Comparison of ENCODE assay signal across 8 cellular contexts in the genomic region with DNA sequence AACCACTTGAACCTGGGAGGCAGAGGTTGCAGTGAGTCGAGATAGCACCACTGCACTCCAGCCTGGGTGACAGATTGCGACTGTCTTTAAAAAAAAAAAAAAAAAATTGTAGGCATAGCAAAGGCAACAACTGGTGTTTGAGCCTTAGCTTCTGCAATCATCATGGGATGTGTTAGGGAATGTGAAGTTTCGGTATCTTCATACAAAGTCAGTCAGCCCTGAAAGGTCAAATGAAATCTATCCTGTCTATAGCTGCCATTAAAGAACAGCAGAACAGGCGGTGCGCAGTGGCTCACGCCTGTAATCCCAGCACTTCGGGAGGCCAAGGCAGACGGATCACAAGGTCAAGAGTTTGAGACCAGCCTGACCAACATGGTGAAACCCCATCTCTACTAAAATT. TPM values are rescaled to one million over a fixed set of nuclear protein-coding genes. Genes with fewer than 3 reads are reported as not detected.
DNase-seq lines count a peak whose midpoint lies in the region; ATAC-seq and TF ChIP-seq lines count a peak whose summit lies in the region.
"Not testable (repeated sequence)": the region's sequence is repeated elsewhere in the genome, so short reads cannot be mapped to it uniquely, and the experiment has no call there.

No MANE protein-coding gene starts in this region.

- H3K27ac Mint-ChIP-seq in T-helper 17 cell: peak overlapping the region; percentile 67
- H3K27ac Mint-ChIP-seq in activated T-helper 1 cell treated with anti-CD3 and anti-CD28 coated beads, Interleukin-12 subunit alpha, Interleukin-12 subunit beta, Interleukin-2, Interleukin-4 antibody, amounts not matched to agents 30 ng/mL and 10 ng/mL and 1 ng/mL, durations not matched to agents 14 hours and 24 hours and 36 hours: peak overlapping the region; percentile 23
- not testable (repeated sequence) for H3K27ac Mint-ChIP-seq in central memory CD8-positive, alpha-beta T cell (ENCODE audit: low read depth)
- H3K27ac Mint-ChIP-seq in stimulated activated naive CD8-positive, alpha-beta T cell treated with anti-CD3 and anti-CD28 coated beads, Interleukin-15, Interleukin-2, amounts not matched to agents 100 ng/mL and 50 ng/mL, for 24 hours: peak overlapping the region; percentile 49

- TF ChIP-seq CTCF in psoas muscle (IDR thresholded peaks at IDR 0.05): not testable (repeated sequence)

- peaks cover 4 to 23% of the 10 kb centered on the region in 2 donors for H3K36me3 ChIP-seq in psoas muscle (ENCODE audit: insufficient read depth in 1 of 2, low read depth in 1 of 2)

- H3K4me1 Mint-ChIP-seq in T-helper 17 cell: peaks cover 28% of the 10 kb centered on the region
- H3K4me1 Mint-ChIP-seq in activated T-helper 1 cell treated with anti-CD3 and anti-CD28 coated beads, Interleukin-12 subunit alpha, Interleukin-12 subunit beta, Interleukin-2, Interleukin-4 antibody, amounts not matched to agents 30 ng/mL and 10 ng/mL and 1 ng/mL, durations not matched to agents 14 hours and 24 hours and 36 hours (ENCODE audit: low read depth): peaks cover 27% of the 10 kb centered on the region
- H3K4me1 Mint-ChIP-seq in central memory CD8-positive, alpha-beta T cell: peaks cover 44% of the 10 kb centered on the region
- H3K4me1 Mint-ChIP-seq in stimulated activated naive CD8-positive, alpha-beta T cell treated with anti-CD3 and anti-CD28 coated beads, Interleukin-15, Interleukin-2, amounts not matched to agents 100 ng/mL and 50 ng/mL, for 24 hours (ENCODE audit: low read depth): peaks cover 50% of the 10 kb centered on the region

- not testable (repeated sequence) for H3K27me3 Mint-ChIP-seq in T-helper 17 cell; activated T-helper 1 cell treated with anti-CD3 and anti-CD28 coated beads, Interleukin-12 subunit alpha, Interleukin-12 subunit beta, Interleukin-2, Interleukin-4 antibody, amounts not matched to agents 30 ng/mL and 10 ng/mL and 1 ng/mL, durations not matched to agents 14 hours and 24 hours and 36 hours (ENCODE audit: insufficient read depth); central memory CD8-positive, alpha-beta T cell; stimulated activated naive CD8-positive, alpha-beta T cell treated with anti-CD3 and anti-CD28 coated beads, Interleukin-15, Interleukin-2, amounts not matched to agents 100 ng/mL and 50 ng/mL, for 24 hours

- H3K4me3 ChIP-seq in psoas muscle: peak overlapping the region; percentile 49

- H3K36me3 Mint-ChIP-seq in T-helper 17 cell (ENCODE audit: low read depth): not testable (repeated sequence)
- peaks cover 37% of the 10 kb centered on the region for H3K36me3 Mint-ChIP-seq in activated T-helper 1 cell treated with anti-CD3 and anti-CD28 coated beads, Interleukin-12 subunit alpha, Interleukin-12 subunit beta, Interleukin-2, Interleukin-4 antibody, amounts not matched to agents 30 ng/mL and 10 ng/mL and 1 ng/mL, durations not matched to agents 14 hours and 24 hours and 36 hours (ENCODE audit: low read depth)
- peaks cover 45% of the 10 kb centered on the region for H3K36me3 Mint-ChIP-seq in central memory CD8-positive, alpha-beta T cell (ENCODE audit: insufficient read depth)
- H3K36me3 Mint-ChIP-seq in stimulated activated naive CD8-positive, alpha-beta T cell treated with anti-CD3 and anti-CD28 coated beads, Interleukin-15, Interleukin-2, amounts not matched to agents 100 ng/mL and 50 ng/mL, for 24 hours (ENCODE audit: low read depth): peaks cover 40% of the 10 kb centered on the region

- not testable (repeated sequence) for H3K4me3 Mint-ChIP-seq in T-helper 17 cell; activated T-helper 1 cell treated with anti-CD3 and anti-CD28 coated beads, Interleukin-12 subunit alpha, Interleukin-12 subunit beta, Interleukin-2, Interleukin-4 antibody, amounts not matched to agents 30 ng/mL and 10 ng/mL and 1 ng/mL, durations not matched to agents 14 hours and 24 hours and 36 hours; stimulated activated naive CD8-positive, alpha-beta T cell treated with anti-CD3 and anti-CD28 coated beads, Interleukin-15, Interleukin-2, amounts not matched to agents 100 ng/mL and 50 ng/mL, for 24 hours
- peak overlapping the region; percentile 2 for H3K4me3 Mint-ChIP-seq in central memory CD8-positive, alpha-beta T cell

- DNase-seq in DMS 273 (lab: John Stamatoyannopoulos, UW; ENCODE audit: unreplicated experiment): peak; percentile 26
- peak; percentile 36 for DNase-seq in NCI-H2171 treated with DMSO at 0.1 percent for 48 hours (lab: John Stamatoyannopoulos, UW)
- not testable (repeated sequence) for DNase-seq in T-helper 17 cell; activated T-helper 1 cell treated with anti-CD3 and anti-CD28 coated beads, Interleukin-12 subunit alpha, Interleukin-12 subunit beta, Interleukin-2, Interleukin-4 antibody, amounts not matched to agents 30 ng/mL and 10 ng/mL and 1 ng/mL, durations not matched to agents 14 hours and 24 hours and 36 hours (ENCODE audit: low spot score); central memory CD8-positive, alpha-beta T cell (ENCODE audit: low spot score in 2 of 2); psoas muscle
- DNase-seq in left kidney (ENCODE audit: low read depth, low spot score): peak; percentile 16

- WGBS in psoas muscle, 3 donors: 33 to 66% (median 36%) methylated on average over 8 of the region's 8 CpGs

- not testable (repeated sequence) for H3K9me3 Mint-ChIP-seq in activated T-helper 1 cell treated with anti-CD3 and anti-CD28 coated beads, Interleukin-12 subunit alpha, Interleukin-12 subunit beta, Interleukin-2, Interleukin-4 antibody, amounts not matched to agents 30 ng/mL and 10 ng/mL and 1 ng/mL, durations not matched to agents 14 hours and 24 hours and 36 hours; central memory CD8-positive, alpha-beta T cell; stimulated activated naive CD8-positive, alpha-beta T cell treated with anti-CD3 and anti-CD28 coated beads, Interleukin-15, Interleukin-2, amounts not matched to agents 100 ng/mL and 50 ng/mL, for 24 hours

- H3K9me3 ChIP-seq in T-helper 17 cell (ENCODE audit: control insufficient read depth, low read length, poor library complexity, severe bottlenecking); psoas muscle: not testable (repeated sequence)

- peaks cover 87% of the 10 kb centered on the region for H3K4me1 ChIP-seq in psoas muscle

- H3K27me3 ChIP-seq in psoas muscle (ENCODE audit: insufficient read depth in 3 of 3, low read length in 2 of 3): not testable (repeated sequence)

- peak overlapping the region; percentile 86 for H3K27ac ChIP-seq in psoas muscle

- ATAC-seq in T-helper 17 cell; central memory CD8-positive, alpha-beta T cell (replicated peaks; ENCODE audit: extremely low read depth, poor library complexity, severe bottlenecking): not testable (repeated sequence)
- ATAC-seq in psoas muscle: peak; percentile 27 to 57 (median 36)

- intact Hi-C loops in activated T-helper 1 cell treated with anti-CD3 and anti-CD28 coated beads, Interleukin-12 subunit alpha, Interleukin-12 subunit beta, Interleukin-2, Interleukin-4 antibody, amounts not matched to agents 30 ng/mL and 10 ng/mL and 1 ng/mL, durations not matched to agents 14 hours and 24 hours and 36 hours (cut with micrococcal nuclease); psoas muscle (cut with DNase I): not testable (repeated sequence)

RNA-seq across cellular contexts. Expression of a gene that starts 13.5 kb away (rescaled TPM):
- total RNA-seq in T-helper 17 cell (100 to 1,000 TPM; 118 to 129 TPM), psoas muscle (10 to 100 TPM; 27.7 to 65.6 (median 40.4) TPM)
- total RNA-seq in activated T-helper 1 cell treated with anti-CD3 and anti-CD28 coated beads, Interleukin-12 subunit alpha, Interleukin-12 subunit beta, Interleukin-2, Interleukin-4 antibody, amounts not matched to agents 30 ng/mL and 10 ng/mL and 1 ng/mL, durations not matched to agents 14 hours and 24 hours and 36 hours: 29.0 and 34.0 TPM in 2 replicates
- 10 to 100 TPM; 25.6 to 69.6 (median 32.4) TPM for polyA plus RNA-seq in psoas muscle
